19 cellular contexts compared by ENCODE assay signal in genomic region chr7:35878356-35878755, GRCh38.
DNase-seq lines count a peak whose midpoint lies in the region; ATAC-seq and TF ChIP-seq lines count a peak whose summit lies in the region.
"Had no signal": no experiment of that assay in that cellular context is flagged by ENCODE, and none has a peak within 500 bp of the region (broad histone marks: within the 10 kb centered on the region; RNA-seq: fewer than 3 reads in every experiment).

No MANE protein-coding gene starts in this region.

- H3K4me1 Mint-ChIP-seq in CD8-positive, alpha-beta memory T cell, result peaks cover 15 to 34% (median 26%) of the 10 kb centered on the region in 3 donors
- H3K4me1 Mint-ChIP-seq: activated naive CD8-positive, alpha-beta T cell treated with anti-CD3 and anti-CD28 coated beads for 36 hours had no signal

- POLR2A ChIA-PET in CD8-positive, alpha-beta memory T cell (lab: Charles Lee), result no interaction called here

- no peaks in the 10 kb centered on the region for H3K9me3 ChIP-seq in CD8-positive, alpha-beta memory T cell (ENCODE audit: low read length)
- H3K9me3 ChIP-seq: Caco-2, SJCRH30 had no signal

- intact Hi-C loops in Right ventricle myocardium superior (cut with DNase I), result no loop called here

- peaks cover 5 to 64% (median 16%) of the 10 kb centered on the region in 3 donors for H3K36me3 Mint-ChIP-seq in CD8-positive, alpha-beta memory T cell

- H3K27ac Mint-ChIP-seq in CD8-positive, alpha-beta memory T cell, result peak overlapping the region in 5 of 8 donors; percentile 1 to 72 (median 59)
- H3K27ac Mint-ChIP-seq: activated CD8-positive, alpha-beta T cell treated with anti-CD3 and anti-CD28 coated beads, Interleukin-2, amount 10 ng/mL, durations not matched to agents 7 days and 5 days; activated naive CD8-positive, alpha-beta T cell treated with anti-CD3 and anti-CD28 coated beads for 36 hours; brain had no signal

- ATAC-seq in Right ventricle myocardium superior (ENCODE audit: poor library complexity) (no peak), HG02884 (IDR thresholded peaks at IDR 0.05; ENCODE audit: unreplicated experiment) (no peak)
- ATAC-seq: activated CD8-positive, alpha-beta T cell treated with anti-CD3 and anti-CD28 coated beads, Interleukin-2, amount 10 ng/mL, durations not matched to agents 7 days and 5 days; HepG2; left colon had no signal

- no peak overlapping the region for H3K4me3 Mint-ChIP-seq in CD8-positive, alpha-beta memory T cell
- H3K4me3 Mint-ChIP-seq: activated CD8-positive, alpha-beta T cell treated with anti-CD3 and anti-CD28 coated beads, Interleukin-2, amount 10 ng/mL, durations not matched to agents 7 days and 5 days; activated naive CD8-positive, alpha-beta T cell treated with anti-CD3 and anti-CD28 coated beads for 36 hours; activated T-cell treated with anti-CD3 and anti-CD28 coated beads, Interleukin-2, amount 50 U/mL, for 24 hours; brain had no signal

- no peaks in the 10 kb centered on the region for H3K9me3 Mint-ChIP-seq in CD8-positive, alpha-beta memory T cell
- H3K9me3 Mint-ChIP-seq: activated naive CD8-positive, alpha-beta T cell treated with anti-CD3 and anti-CD28 coated beads for 36 hours; activated T-cell treated with anti-CD3 and anti-CD28 coated beads, Interleukin-2, amount 50 U/mL, for 24 hours; brain had no signal

- H3K4me3 ChIP-seq in CD8-positive, alpha-beta memory T cell (ENCODE audit: low read length), result no peak overlapping the region
- H3K4me3 ChIP-seq in retinal pigment epithelial cell (ENCODE audit: low read length), result no peak overlapping the region
- H3K4me3 ChIP-seq: SJCRH30 had no signal

- CTCF ChIA-PET in CD8-positive, alpha-beta memory T cell (lab: Charles Lee), result no interaction called here

- no peak overlapping the region for H3K27ac ChIP-seq in CD8-positive, alpha-beta memory T cell (ENCODE audit: low read depth, low read length)
- H3K27ac ChIP-seq: SJCRH30 had no signal

- no peaks in the 10 kb centered on the region for H3K27me3 ChIP-seq in CD8-positive, alpha-beta memory T cell (ENCODE audit: insufficient read depth, low read length, poor library complexity, severe bottlenecking)
- H3K27me3 ChIP-seq: SJCRH30 had no signal

- H3K4me1 ChIP-seq in CD8-positive, alpha-beta memory T cell (ENCODE audit: insufficient read depth, low read length), result no peaks in the 10 kb centered on the region

- in situ Hi-C loops in KBM-7 (cut with MboI; ENCODE audit: low pct_unique_long_range_greater_than_20kb, low sequenced_read_pairs), result no loop called here

- no peak for DNase-seq in CD8-positive, alpha-beta memory T cell
- DNase-seq in RKO (ENCODE audit: low spot score), result peak; percentile 10
- DNase-seq in fibroblast of peridontal ligament (ENCODE audit: extremely low read depth), result peak; percentile 40
- DNase-seq in retinal pigment epithelial cell (ENCODE audit: low read depth), result peak; percentile 2
- DNase-seq in Right ventricle myocardium superior, result no peak
- no peak for DNase-seq in KBM-7
- DNase-seq: activated CD8-positive, alpha-beta T cell treated with anti-CD3 and anti-CD28 coated beads, Interleukin-2, amount 10 ng/mL, durations not matched to agents 7 days and 5 days; activated naive CD8-positive, alpha-beta T cell treated with anti-CD3 and anti-CD28 coated beads for 36 hours; activated T-cell treated with anti-CD3 and anti-CD28 coated beads, Interleukin-2, amount 50 U/mL, for 24 hours; Caco-2; dermis blood vessel endothelial cell; left colon; NCI-H1436; NCI-H2171 treated with DMSO at 0.1 percent for 48 hours; NCI-H69; SJCRH30 had no signal

- no peaks in the 10 kb centered on the region for H3K27me3 Mint-ChIP-seq in CD8-positive, alpha-beta memory T cell
- H3K27me3 Mint-ChIP-seq: activated naive CD8-positive, alpha-beta T cell treated with anti-CD3 and anti-CD28 coated beads for 36 hours; activated T-cell treated with anti-CD3 and anti-CD28 coated beads, Interleukin-2, amount 50 U/mL, for 24 hours; brain had no signal

- TF ChIP-seq CTCF in retinal pigment epithelial cell (conservative IDR thresholded peaks at IDR 0.05; ENCODE audit: low read depth, low read length), result no peak

- peaks cover 14% of the 10 kb centered on the region for H3K36me3 ChIP-seq in CD8-positive, alpha-beta memory T cell (ENCODE audit: insufficient read depth, low read length)

Comparison
In these comparisons a context has a peak if more than half of its experiments do, and no peak if none do; other contexts are left out.
1. DNase-seq: peak in RKO (single experiment), fibroblast of peridontal ligament (single experiment) and retinal pigment epithelial cell (single experiment); none in CD8-positive, alpha-beta memory T cell (0 of 5), Right ventricle myocardium superior (single experiment) and KBM-7 (single experiment).